In genomic region chr22:24707477-24707816, GRCh38 we compare ENCODE assay signal across 15 cellular contexts.
A peak's percentile ranks its signal among the peaks of the same experiment; 100 is the strongest.
DNase-seq lines count a peak whose midpoint lies in the region; ATAC-seq lines count a peak whose summit lies in the region.
"Had no signal": no experiment of that assay in that cellular context is flagged by ENCODE, and none has a peak within 500 bp of the region (broad histone marks: within the 10 kb centered on the region; RNA-seq: fewer than 3 reads in every experiment).

No MANE protein-coding gene starts in this region.

- no peak overlapping the region for H3K4me3 ChIP-seq in Karpas-422 (ENCODE audit: low read length)
- H3K4me3 ChIP-seq: SJSA1 had no signal

- H3K4me3 Mint-ChIP-seq in activated CD4-positive, alpha-beta memory T cell treated with anti-CD3 and anti-CD28 coated beads for 36 hours: no peak overlapping the region
- H3K4me3 Mint-ChIP-seq: stimulated activated naive B cell treated with anti-CD40 and anti-IgM and Interleukin-4, amounts not matched to agents 10 μg/mL and 1 μg/mL and 100 μg/mL, for 72 hours had no signal

- no peaks in the 10 kb centered on the region for H3K27me3 ChIP-seq in Karpas-422 (ENCODE audit: low read length)
- H3K27me3 ChIP-seq: SJSA1 had no signal

- H3K9me3 ChIP-seq in Karpas-422 (ENCODE audit: low read length): no peaks in the 10 kb centered on the region
- H3K9me3 ChIP-seq: SJSA1 had no signal

- no peaks in the 10 kb centered on the region for H4K20me1 ChIP-seq in Karpas-422 (ENCODE audit: insufficient read depth, low read depth, low read length)

- no peaks in the 10 kb centered on the region; the same call in 1 of the 2 replicates for H3K4me1 ChIP-seq in Karpas-422 (ENCODE audit: low read length)

- no peaks in the 10 kb centered on the region for H3K4me1 Mint-ChIP-seq in activated CD4-positive, alpha-beta memory T cell treated with anti-CD3 and anti-CD28 coated beads for 36 hours (ENCODE audit: low read depth)
- H3K4me1 Mint-ChIP-seq: stimulated activated naive B cell treated with anti-CD40 and anti-IgM and Interleukin-4, amounts not matched to agents 10 μg/mL and 1 μg/mL and 100 μg/mL, for 72 hours had no signal

- no peaks in the 10 kb centered on the region for H3K36me3 Mint-ChIP-seq in activated CD4-positive, alpha-beta memory T cell treated with anti-CD3 and anti-CD28 coated beads for 36 hours
- H3K36me3 Mint-ChIP-seq: stimulated activated naive B cell treated with anti-CD40 and anti-IgM and Interleukin-4, amounts not matched to agents 10 μg/mL and 1 μg/mL and 100 μg/mL, for 72 hours had no signal

- H3K9me2 ChIP-seq in Karpas-422 (replicated peaks; ENCODE audit: insufficient read depth, low read length): no peaks in the 10 kb centered on the region

- H2AFZ ChIP-seq in Karpas-422 (ENCODE audit: low read length): no peak overlapping the region

- peak; percentile 77 for DNase-seq in ELF-1 (ENCODE audit: low read depth, low spot score)
- DNase-seq in Karpas-422: peak; percentile 60
- peak; percentile 23 for DNase-seq in SKM-1 (lab: John Stamatoyannopoulos, UW; ENCODE audit: unreplicated experiment)
- peak; percentile 56 for DNase-seq in iPS-NIHi7 (ENCODE audit: extremely low spot score)
- no peak for DNase-seq in activated CD4-positive, alpha-beta memory T cell treated with anti-CD3 and anti-CD28 coated beads for 36 hours
- DNase-seq in ecto neural progenitor cell (ENCODE audit: low spot score): no peak
- DNase-seq: activated effector memory CD4-positive, alpha-beta T cell treated with anti-CD3 and anti-CD28 coated beads, Interleukin-2, amount 50 U/mL, for 16 hours; central memory CD4-positive, alpha-beta T cell; NCI-H2081 treated with DMSO at 0.1 percent for 48 hours; nucleus accumbens; stimulated activated naive B cell treated with anti-CD40 and anti-IgM and Interleukin-4, amounts not matched to agents 10 μg/mL and 1 μg/mL and 100 μg/mL, for 72 hours had no signal

- H3K27ac Mint-ChIP-seq in activated CD4-positive, alpha-beta memory T cell treated with anti-CD3 and anti-CD28 coated beads for 36 hours: no peak overlapping the region
- H3K27ac Mint-ChIP-seq: stimulated activated naive B cell treated with anti-CD40 and anti-IgM and Interleukin-4, amounts not matched to agents 10 μg/mL and 1 μg/mL and 100 μg/mL, for 72 hours had no signal

- H3K36me3 ChIP-seq in Karpas-422 (ENCODE audit: insufficient read depth, low read length): no peaks in the 10 kb centered on the region
- H3K36me3 ChIP-seq: SJSA1 had no signal

- POLR2A ChIA-PET in activated CD4-positive, alpha-beta memory T cell treated with anti-CD3 and anti-CD28 coated beads for 36 hours (lab: Charles Lee): no interaction called here

- H3K27ac ChIP-seq in Karpas-422 (ENCODE audit: low read length): no peak overlapping the region
- H3K27ac ChIP-seq: C4-2B, SJSA1 had no signal

- peaks cover 9% of the 10 kb centered on the region for H3K27me3 Mint-ChIP-seq in activated CD4-positive, alpha-beta memory T cell treated with anti-CD3 and anti-CD28 coated beads for 36 hours

- intact Hi-C loops in activated CD4-positive, alpha-beta memory T cell treated with anti-CD3 and anti-CD28 coated beads for 36 hours (cut with micrococcal nuclease): no loop called here

- ATAC-seq in HG03521 (IDR thresholded peaks at IDR 0.05; ENCODE audit: unreplicated experiment): no peak
- ATAC-seq in GM21717 (IDR thresholded peaks at IDR 0.05; ENCODE audit: unreplicated experiment): no peak

- no peaks in the 10 kb centered on the region for H3K79me2 ChIP-seq in Karpas-422 (ENCODE audit: low read length)

- no peak overlapping the region for H3K4me2 ChIP-seq in Karpas-422 (ENCODE audit: low read depth, low read length, poor library complexity, severe bottlenecking)

- CTCF ChIA-PET in activated CD4-positive, alpha-beta memory T cell treated with anti-CD3 and anti-CD28 coated beads for 36 hours (lab: Charles Lee): no interaction called here

- no peaks in the 10 kb centered on the region for H3K9me3 Mint-ChIP-seq in activated CD4-positive, alpha-beta memory T cell treated with anti-CD3 and anti-CD28 coated beads for 36 hours
- H3K9me3 Mint-ChIP-seq: stimulated activated naive B cell treated with anti-CD40 and anti-IgM and Interleukin-4, amounts not matched to agents 10 μg/mL and 1 μg/mL and 100 μg/mL, for 72 hours had no signal

- H3K9ac ChIP-seq in Karpas-422 (ENCODE audit: low read length): no peak overlapping the region

Comparison
In these comparisons a context has a peak if more than half of its experiments do, and no peak if none do; other contexts are left out.
1. DNase-seq: peak in ELF-1 (single experiment), Karpas-422 (single experiment), SKM-1 (single experiment) and iPS-NIHi7 (single experiment); none in activated CD4-positive, alpha-beta memory T cell treated with anti-CD3 and anti-CD28 coated beads for 36 hours (single experiment) and ecto neural progenitor cell (single experiment).